2 cellular contexts compared by ENCODE assay signal in genomic region chr3:128395500-128396125, GRCh38.
TF ChIP-seq lines count a peak whose summit lies in the region.

No MANE protein-coding gene starts in this region.

TF ChIP-seq in SK-N-SH, 30 proteins besides CTCF, POLR2A, EP300 and RAD21:
- TF ChIP-seq REST (IDR thresholded peaks at IDR 0.05; ENCODE audit: low read depth, low read length): no peak
- TF ChIP-seq JUND (IDR thresholded peaks at IDR 0.05): no peak
- no peak for TF ChIP-seq GATA2 (CRISPR knock-in tag; IDR thresholded peaks at IDR 0.05)
- TF ChIP-seq SIN3A (IDR thresholded peaks at IDR 0.05; ENCODE audit: borderline replicate concordance, low read depth, low read length): no peak
- no peak for TF ChIP-seq TEAD4 (IDR thresholded peaks at IDR 0.05; ENCODE audit: borderline replicate concordance, insufficient read depth)
- no peak for TF ChIP-seq CHD2 (IDR thresholded peaks at IDR 0.05; ENCODE audit: low read length, partially characterized antibody)
- TF ChIP-seq PBX3 (IDR thresholded peaks at IDR 0.05): no peak
- no peak for TF ChIP-seq TCF12 (IDR thresholded peaks at IDR 0.05)
- TF ChIP-seq USF1 (IDR thresholded peaks at IDR 0.05; ENCODE audit: borderline replicate concordance, low read depth): no peak
- TF ChIP-seq NRF1 (IDR thresholded peaks at IDR 0.05; ENCODE audit: low read depth, low read length): no peak
- TF ChIP-seq IRF3 (IDR thresholded peaks at IDR 0.05; ENCODE audit: low read depth, low read length): no peak
- no peak; the same call in 1 of the 2 replicates for TF ChIP-seq NFIC (IDR thresholded peaks at IDR 0.05; ENCODE audit: borderline replicate concordance)
- TF ChIP-seq EZH2phosphoT487 (IDR thresholded peaks at IDR 0.05; ENCODE audit: borderline replicate concordance, low read depth): no peak
- no peak for TF ChIP-seq FOXJ3 (CRISPR knock-in tag; IDR thresholded peaks at IDR 0.05)
- TF ChIP-seq YY1 (IDR thresholded peaks at IDR 0.05; ENCODE audit: low read depth): no peak
- no peak for TF ChIP-seq RXRA (IDR thresholded peaks at IDR 0.05; ENCODE audit: borderline replicate concordance, low read depth)

TF ChIP-seq in H1, 55 proteins besides CTCF, POLR2A, EP300 and RAD21:
- TF ChIP-seq GTF2F1 (IDR thresholded peaks at IDR 0.05; ENCODE audit: borderline replicate concordance, low read depth, low read length): no peak
- no peak for TF ChIP-seq BACH1 (IDR thresholded peaks at IDR 0.05; ENCODE audit: low read length)
- TF ChIP-seq SIX5 (IDR thresholded peaks at IDR 0.05; ENCODE audit: low read depth, low read length): no peak
- no peak for TF ChIP-seq CBX8 (IDR thresholded peaks at IDR 0.05; ENCODE audit: borderline replicate concordance, low read depth, low read length)
